Comparison of ENCODE assay signal across 17 cellular contexts in genomic region chr20:50538276-50538675, GRCh38. TPM values are rescaled to one million over a fixed set of nuclear protein-coding genes. Genes with fewer than 3 reads are reported as not detected.
DNase-seq lines count a peak whose midpoint lies in the region; ATAC-seq and TF ChIP-seq lines count a peak whose summit lies in the region.
"Had no signal": no experiment of that assay in that cellular context is flagged by ENCODE, and none has a peak within 500 bp of the region (broad histone marks: within the 10 kb centered on the region; RNA-seq: fewer than 3 reads in every experiment).

No MANE protein-coding gene starts in this region.

- peaks cover 35% of the 10 kb centered on the region for H3K36me3 Mint-ChIP-seq in activated CD4-positive, alpha-beta T cell treated with anti-CD3 and anti-CD28 coated beads for 36 hours (ENCODE audit: low read depth)
- H3K36me3 Mint-ChIP-seq in immature natural killer cell: no peaks in the 10 kb centered on the region
- peaks cover 67% of the 10 kb centered on the region for H3K36me3 Mint-ChIP-seq in stimulated activated memory B cell treated with anti-CD40 and anti-IgM and Interleukin-4, amounts not matched to agents 10 μg/mL and 1 μg/mL and 100 μg/mL, for 72 hours

- no peak overlapping the region for H3K4me3 Mint-ChIP-seq in activated CD4-positive, alpha-beta T cell treated with anti-CD3 and anti-CD28 coated beads for 36 hours
- peak overlapping the region in 2 of 5 donors; percentile 26 to 55 for H3K4me3 Mint-ChIP-seq in immature natural killer cell
- peak overlapping the region; percentile 42 for H3K4me3 Mint-ChIP-seq in stimulated activated memory B cell treated with anti-CD40 and anti-IgM and Interleukin-4, amounts not matched to agents 10 μg/mL and 1 μg/mL and 100 μg/mL, for 72 hours

- DNase-seq in activated CD4-positive, alpha-beta T cell treated with anti-CD3 and anti-CD28 coated beads for 36 hours: no peak
- DNase-seq in activated CD4-positive, alpha-beta T cell treated with anti-CD3 and anti-CD28 coated beads for 1 hour: no peak
- no peak for DNase-seq in immature natural killer cell
- no peak for DNase-seq in C1 segment of cervical spinal cord (lab: John Stamatoyannopoulos, UW)
- DNase-seq in globus pallidus (ENCODE audit: low spot score): no peak
- DNase-seq: activated CD4-positive, CD25-positive, alpha-beta regulatory T cell; amniotic stem cell; COR-L47; Kasumi-1; NCI-H1694; NCI-H446; OCI-M1 had no signal

- H3K4me2 ChIP-seq in OCI-LY1 (ENCODE audit: low read length): peak overlapping the region; percentile 5; the same call in 1 of the 2 replicates
- H3K4me2 ChIP-seq: A549 had no signal

- no peak overlapping the region for H3K4me3 ChIP-seq in OCI-LY1 (ENCODE audit: low read depth, low read length, poor library complexity, severe bottlenecking)
- H3K4me3 ChIP-seq: A549 had no signal

- intact Hi-C loops in activated CD4-positive, alpha-beta T cell treated with anti-CD3 and anti-CD28 coated beads for 36 hours (cut with DNase I, micrococcal nuclease): no loop called here

- no peaks in the 10 kb centered on the region for H3K27me3 ChIP-seq in OCI-LY1 (ENCODE audit: insufficient read depth, low read length)

- H3K79me2 ChIP-seq in OCI-LY1 (ENCODE audit: insufficient read depth, low read length): peaks cover 9% of the 10 kb centered on the region

- POLR2A ChIA-PET in activated CD4-positive, alpha-beta T cell treated with anti-CD3 and anti-CD28 coated beads for 36 hours (lab: Charles Lee): interaction anchor here (0.6 to 1.4 kb wide), 4 partner anchors 15 to 33 kb away, joined by 3 to 4 read pairs (median 4); partner anchors contain the start of gene PTPN1

- no peak overlapping the region for H3K9ac ChIP-seq in OCI-LY1 (ENCODE audit: low read length)

- H3F3A ChIP-seq in OCI-LY1 (ENCODE audit: insufficient read depth, low read length): no peaks in the 10 kb centered on the region

- no peaks in the 10 kb centered on the region for H3K27me3 Mint-ChIP-seq in activated CD4-positive, alpha-beta T cell treated with anti-CD3 and anti-CD28 coated beads for 36 hours
- H3K27me3 Mint-ChIP-seq in immature natural killer cell (ENCODE audit: low read depth in 3 of 3): peaks cover 0 to 5% (median 0%) of the 10 kb centered on the region in 3 donors
- no peaks in the 10 kb centered on the region for H3K27me3 Mint-ChIP-seq in stimulated activated memory B cell treated with anti-CD40 and anti-IgM and Interleukin-4, amounts not matched to agents 10 μg/mL and 1 μg/mL and 100 μg/mL, for 72 hours

- no peaks in the 10 kb centered on the region for H3K9me3 ChIP-seq in OCI-LY1 (ENCODE audit: low read length)
- H3K9me3 ChIP-seq: A549 had no signal

- peaks cover 29% of the 10 kb centered on the region for H3K4me1 ChIP-seq in OCI-LY1 (ENCODE audit: insufficient read depth, low read length, severe bottlenecking)

- peak overlapping the region; percentile 4 for H3K27ac Mint-ChIP-seq in activated CD4-positive, alpha-beta T cell treated with anti-CD3 and anti-CD28 coated beads for 36 hours
- peak overlapping the region in 5 of 6 donors; percentile 4 to 89 (median 47) for H3K27ac Mint-ChIP-seq in immature natural killer cell
- no peak overlapping the region for H3K27ac Mint-ChIP-seq in stimulated activated memory B cell treated with anti-CD40 and anti-IgM and Interleukin-4, amounts not matched to agents 10 μg/mL and 1 μg/mL and 100 μg/mL, for 72 hours

- peak overlapping the region; percentile 23 for H3K27ac ChIP-seq in OCI-LY1 (ENCODE audit: low read depth, low read length, poor library complexity, severe bottlenecking)

- no peaks in the 10 kb centered on the region for H3K9me2 ChIP-seq in OCI-LY1 (ENCODE audit: low read depth, low read length)

- H3K9me3 Mint-ChIP-seq in activated CD4-positive, alpha-beta T cell treated with anti-CD3 and anti-CD28 coated beads for 36 hours (ENCODE audit: low read depth): no peaks in the 10 kb centered on the region
- H3K9me3 Mint-ChIP-seq in immature natural killer cell: no peaks in the 10 kb centered on the region
- peaks cover 4% of the 10 kb centered on the region for H3K9me3 Mint-ChIP-seq in stimulated activated memory B cell treated with anti-CD40 and anti-IgM and Interleukin-4, amounts not matched to agents 10 μg/mL and 1 μg/mL and 100 μg/mL, for 72 hours

- peaks cover 10% of the 10 kb centered on the region; the same call in 1 of the 2 replicates for H3K36me3 ChIP-seq in OCI-LY1 (ENCODE audit: insufficient read depth, low read length)

- no peak for TF ChIP-seq CTCF in OCI-LY1 (IDR thresholded peaks at IDR 0.05; ENCODE audit: low read length)

- CTCF ChIA-PET in activated CD4-positive, alpha-beta T cell treated with anti-CD3 and anti-CD28 coated beads for 36 hours (lab: Charles Lee): interaction anchor here (0.5 to 1.8 kb wide), 8 partner anchors 9 to 372 kb away, joined by 3 to 5 read pairs (median 3); no protein-coding TSS in a partner anchor

- H2AFZ ChIP-seq in OCI-LY1 (ENCODE audit: low read length): no peak overlapping the region

- peaks cover 79% of the 10 kb centered on the region for H3K4me1 Mint-ChIP-seq in activated CD4-positive, alpha-beta T cell treated with anti-CD3 and anti-CD28 coated beads for 36 hours
- peaks cover 78 to 86% of the 10 kb centered on the region in 2 donors for H3K4me1 Mint-ChIP-seq in immature natural killer cell
- H3K4me1 Mint-ChIP-seq in stimulated activated memory B cell treated with anti-CD40 and anti-IgM and Interleukin-4, amounts not matched to agents 10 μg/mL and 1 μg/mL and 100 μg/mL, for 72 hours: peaks cover 87% of the 10 kb centered on the region

- no peak for ATAC-seq in activated CD4-positive, alpha-beta T cell treated with anti-CD3 and anti-CD28 coated beads for 36 hours
- ATAC-seq in stimulated activated memory B cell treated with anti-CD40 and anti-IgM and Interleukin-4, amounts not matched to agents 10 μg/mL and 1 μg/mL and 100 μg/mL, for 72 hours: no peak
- ATAC-seq in HG02623 (IDR thresholded peaks at IDR 0.05; ENCODE audit: unreplicated experiment): no peak
- ATAC-seq: A549, esophagus mucosa had no signal

- no peaks in the 10 kb centered on the region for H4K20me1 ChIP-seq in OCI-LY1 (ENCODE audit: insufficient read depth, low read length)

RNA-seq across cellular contexts. Expression of gene PTPN1, which starts 28.1 kb away (rescaled TPM):
- 10 to 100 TPM; 79.0 to 92.8 TPM for total RNA-seq in activated CD4-positive, alpha-beta T cell treated with anti-CD3 and anti-CD28 coated beads for 36 hours
- 10 to 100 TPM; 18.4 to 38.3 (median 19.4) TPM for polyA plus RNA-seq in immature natural killer cell
